12 cellular contexts compared by ENCODE assay signal in genomic region chr4:110164251-110164650, GRCh38. TPM values are rescaled to one million over a fixed set of nuclear protein-coding genes. Genes with fewer than 3 reads are reported as not detected.
DNase-seq lines count a peak whose midpoint lies in the region; ATAC-seq, FAIRE-seq and TF ChIP-seq lines count a peak whose summit lies in the region.
"Had no signal": no experiment of that assay in that cellular context is flagged by ENCODE, and none has a peak within 500 bp of the region (broad histone marks: within the 10 kb centered on the region; RNA-seq: fewer than 3 reads in every experiment).

No MANE protein-coding gene starts in this region.

- H3K27ac ChIP-seq in HepG2 (ENCODE audit: extremely low read length, insufficient read depth, low read length): no peak overlapping the region
- H3K27ac ChIP-seq: lower lobe of right lung, right atrium auricular region had no signal

- POLR2A ChIA-PET in WTC11 (lab: Charles Lee): no interaction called here
- POLR2A ChIA-PET in Caco-2 (lab: Charles Lee): no interaction called here
- POLR2A ChIA-PET in HepG2 (lab: Yijun Ruan, JAX): no interaction called here

- TF ChIP-seq EP300 in HepG2 (IDR thresholded peaks at IDR 0.05; ENCODE audit: low read depth in 2 of 2, low read length in 2 of 2): no peak
- TF ChIP-seq EP300 in HepG2 (CRISPR knock-in tag; IDR thresholded peaks at IDR 0.05; ENCODE audit: borderline replicate concordance): no peak

- H3K4me1 ChIP-seq in adipocyte (ENCODE audit: control insufficient read depth, insufficient read depth, low read length) (peaks cover 46% of the 10 kb centered on the region), Caco-2 (peaks cover 29% of the 10 kb centered on the region), HepG2 (ENCODE audit: insufficient read depth, low read length) (no peaks in the 10 kb centered on the region)
- H3K4me1 ChIP-seq: lower lobe of right lung, right atrium auricular region had no signal

- TF ChIP-seq CTCF in AG09309 (IDR thresholded peaks at IDR 0.05; ENCODE audit: control insufficient read depth, insufficient read depth, low read depth, low read length, missing control alignments): no peak
- no peak for TF ChIP-seq CTCF in WTC11 (IDR thresholded peaks at IDR 0.05)
- no peak for TF ChIP-seq CTCF in Caco-2 (IDR thresholded peaks at IDR 0.05; ENCODE audit: insufficient read depth in 1 of 2, low read depth in 1 of 2, low read length in 1 of 2, severe bottlenecking in 1 of 2, unreplicated experiment in 1 of 2)
- no peak for TF ChIP-seq CTCF in HepG2 (CRISPR knock-in tag; IDR thresholded peaks at IDR 0.05)

- 93% methylated on average over 5 of the region's 5 CpGs for WGBS in HepG2 (ENCODE audit: low lambda C conversion rate)

- ATAC-seq in WTC11: no peak
- ATAC-seq in HepG2: no peak
- ATAC-seq: lower lobe of right lung had no signal

- H3K36me3 ChIP-seq in adipocyte (ENCODE audit: control insufficient read depth, insufficient read depth, low read length, severe bottlenecking) (peaks cover 26% of the 10 kb centered on the region), Caco-2 (ENCODE audit: control insufficient read depth, insufficient read depth, low read length) (no peaks in the 10 kb centered on the region; the same call in 1 of the 2 replicates), HepG2 (replicated peaks in 1 of 2; ENCODE audit: control insufficient read depth in 1 of 2, insufficient read depth in 2 of 2, low read length in 2 of 2) (peaks cover 0 to 7% of the 10 kb centered on the region in 2 experiments; a peak in 2 of 5 replicates)
- H3K36me3 ChIP-seq: lower lobe of right lung, right atrium auricular region had no signal

- DNase-seq in AG09309 (ENCODE audit: low read depth) (peak; percentile 17), HCEC 1CT (peak; percentile 55), adipocyte (ENCODE audit: low read depth) (peak; percentile 45), iris pigment epithelial cell (ENCODE audit: low read depth) (peak; percentile 57), WTC11 (ENCODE audit: low spot score) (no peak), Caco-2 (no peak), DMS153 (lab: John Stamatoyannopoulos, UW) (no peak), HepG2 (ENCODE audit: low spot score) (no peak)
- DNase-seq: DMS79, lower lobe of right lung, NCI-H1105 had no signal

- no peak overlapping the region for H2AFZ ChIP-seq in HepG2 (ENCODE audit: low read length)

- BruUV-seq in Caco-2 (replicated peaks; lab: Mats Ljungman, UMichigan): no TSS peak
- no TSS peak for BruUV-seq in HepG2 (replicated peaks; lab: Mats Ljungman, UMichigan)

- H3K9me3 ChIP-seq in adipocyte (ENCODE audit: control insufficient read depth, low read length) (no peaks in the 10 kb centered on the region), Caco-2 (no peaks in the 10 kb centered on the region), HepG2 (ENCODE audit: low read length) (no peaks in the 10 kb centered on the region)
- H3K9me3 ChIP-seq: lower lobe of right lung, right atrium auricular region had no signal

- CTCF ChIA-PET in WTC11 (lab: Charles Lee) (interaction anchor here (1.1 kb wide), 1 partner anchor 114 kb away, joined by 3 read pairs; no protein-coding TSS in a partner anchor), Caco-2 (lab: Charles Lee) (no interaction called here), HepG2 (lab: Yijun Ruan, JAX; ENCODE audit: low intra/inter-chr PET ratio, low total read pairs) (no interaction called here)

- H3K27me3 ChIP-seq in adipocyte (replicated peaks; ENCODE audit: control insufficient read depth, insufficient read depth, low read length) (no peaks in the 10 kb centered on the region), Caco-2 (replicated peaks; ENCODE audit: control insufficient read depth, insufficient read depth, low read length) (no peaks in the 10 kb centered on the region), HepG2 (ENCODE audit: control insufficient read depth in 1 of 2, insufficient read depth in 2 of 2, low read length in 2 of 2) (no peaks in the 10 kb centered on the region)
- H3K27me3 ChIP-seq: right atrium auricular region had no signal

- TF ChIP-seq RAD21 in HepG2 (CRISPR knock-in tag; IDR thresholded peaks at IDR 0.05): no peak

- H3K4me2 ChIP-seq in HepG2 (ENCODE audit: low read depth, low read length): no peak overlapping the region

- H3K4me1 Mint-ChIP-seq in WTC11 (peaks cover 17% of the 10 kb centered on the region), Caco-2 (ENCODE audit: low read depth, unreplicated experiment) (peaks cover 17% of the 10 kb centered on the region)

- FAIRE-seq in HepG2 (lab: Jason Lieb, UNC): no peak

- no peak overlapping the region for H3K27ac Mint-ChIP-seq in WTC11
- H3K27ac Mint-ChIP-seq in Caco-2 (ENCODE audit: unreplicated experiment): no peak overlapping the region

- H3K9ac ChIP-seq in adipocyte (ENCODE audit: low read length) (peak overlapping the region; percentile 35), HepG2 (ENCODE audit: insufficient read depth, low read depth, low read length) (no peak overlapping the region)

- H3K79me2 ChIP-seq in HepG2 (ENCODE audit: insufficient read depth, low read length): no peaks in the 10 kb centered on the region

- H3K27me3 Mint-ChIP-seq in WTC11 (ENCODE audit: low read depth): no peaks in the 10 kb centered on the region
- no peaks in the 10 kb centered on the region for H3K27me3 Mint-ChIP-seq in Caco-2 (ENCODE audit: insufficient read depth, unreplicated experiment)

- H3K9me3 Mint-ChIP-seq in WTC11: no peaks in the 10 kb centered on the region
- no peaks in the 10 kb centered on the region for H3K9me3 Mint-ChIP-seq in Caco-2 (ENCODE audit: unreplicated experiment)

- H4K20me1 ChIP-seq in HepG2 (ENCODE audit: insufficient read depth, low read length): no peaks in the 10 kb centered on the region

- in situ Hi-C loops in HepG2 (cut with HindIII; ENCODE audit: extremely low pct_ligation_motif_present, low pct_unique_long_range_greater_than_20kb): no loop called here

- H3K36me3 Mint-ChIP-seq in WTC11 (peaks cover 11% of the 10 kb centered on the region; the same call in 1 of the 2 replicates), Caco-2 (ENCODE audit: insufficient read depth, unreplicated experiment) (no peaks in the 10 kb centered on the region)

- intact Hi-C loops in Caco-2 (cut with micrococcal nuclease; ENCODE audit: unreplicated experiment): no loop called here
- intact Hi-C loops in HepG2 (cut with micrococcal nuclease; ENCODE audit: unreplicated experiment): no loop called here

- H3K4me3 Mint-ChIP-seq in WTC11 (no peak overlapping the region), Caco-2 (ENCODE audit: unreplicated experiment) (no peak overlapping the region)

- no peak overlapping the region for H3K4me3 ChIP-seq in AG09309 (ENCODE audit: control insufficient read depth, low read depth, low read length)
- peak overlapping the region; percentile 43 for H3K4me3 ChIP-seq in adipocyte (ENCODE audit: low read length)
- H3K4me3 ChIP-seq in Caco-2 (ENCODE audit: low read depth, low read length): no peak overlapping the region
- no peak overlapping the region for H3K4me3 ChIP-seq in HepG2 (replicated peaks in 1 of 3; ENCODE audit: insufficient read depth in 1 of 3, low read depth in 2 of 3, low read length in 3 of 3)
- H3K4me3 ChIP-seq: lower lobe of right lung, right atrium auricular region had no signal

- TF ChIP-seq POLR2A in HepG2 (IDR thresholded peaks at IDR 0.05; ENCODE audit: insufficient read depth in 1 of 2, low read depth in 2 of 2, low read length in 2 of 2): no peak

TF ChIP-seq in WTC11, 78 proteins besides CTCF, POLR2A, EP300 and RAD21 (continues in another document):
- TF ChIP-seq NFE2L1 (CRISPR knock-in tag; IDR thresholded peaks at IDR 0.05): no peak
- no peak for TF ChIP-seq RORB (CRISPR knock-in tag; IDR thresholded peaks at IDR 0.05)

TF ChIP-seq in HepG2, 621 proteins besides CTCF, POLR2A, EP300 and RAD21 (continues in another document):
- TF ChIP-seq ZNF331 (CRISPR knock-in tag; IDR thresholded peaks at IDR 0.05): no peak
- TF ChIP-seq ZNF468 (CRISPR knock-in tag; IDR thresholded peaks at IDR 0.05): no peak
- no peak for TF ChIP-seq SRY (CRISPR knock-in tag; IDR thresholded peaks at IDR 0.05)
- no peak for TF ChIP-seq ZNF44 (CRISPR knock-in tag; IDR thresholded peaks at IDR 0.05)
- no peak for TF ChIP-seq ZNF224 (CRISPR knock-in tag; IDR thresholded peaks at IDR 0.05)
- no peak for TF ChIP-seq ZNF382 (CRISPR knock-in tag; IDR thresholded peaks at IDR 0.05; ENCODE audit: borderline replicate concordance)
- TF ChIP-seq IRX3 (CRISPR knock-in tag; IDR thresholded peaks at IDR 0.05; ENCODE audit: borderline replicate concordance, low read depth): no peak
- no peak for TF ChIP-seq ZSCAN20 (CRISPR knock-in tag; IDR thresholded peaks at IDR 0.05; ENCODE audit: borderline replicate concordance)

RNA-seq across cellular contexts. Expression of gene ELOVL6, which starts 34.2 kb away (rescaled TPM):
- total RNA-seq in WTC11 (2021): 83.8 to 87.4 TPM (median 84.2 TPM) in 3 replicates
- total RNA-seq in Caco-2 (2022): 9.3 and 9.5 TPM in 2 replicates
- total RNA-seq in HepG2 (2016; rRNA removed; fragmentation: Illumina TruSeq; extraction: Trizol): 14.1 and 19.6 TPM in 2 replicates
- 0.71 and 3.1 TPM in 2 replicates for total RNA-seq in HepG2 (2016; cell fraction: cytosol; rRNA removed; fragmentation: Illumina TruSeq; extraction: Trizol; ENCODE audit: low read depth)
- total RNA-seq in HepG2 (2016; cell fraction: insoluble cytoplasmic fraction; rRNA removed; fragmentation: Illumina TruSeq; extraction: Trizol): 15.5 and 16.4 TPM in 2 replicates
- total RNA-seq in HepG2 (2016; cell fraction: membrane; rRNA removed; fragmentation: Illumina TruSeq; extraction: Trizol): 8.2 and 9.0 TPM in 2 replicates
- total RNA-seq in HepG2 (2016; cell fraction: nucleus; rRNA removed; fragmentation: Illumina TruSeq; extraction: Trizol): 18.1 and 18.9 TPM in 2 replicates
- 23.2 and 35.7 TPM in 2 replicates for polyA plus RNA-seq in HepG2 (2011; rRNA removed)
- 10.7 and 22.7 TPM in 2 replicates for polyA plus RNA-seq in HepG2 (2011; cell fraction: cytosol; rRNA removed)
- polyA plus RNA-seq in HepG2 (2011; cell fraction: nucleus; rRNA removed): 10.2 and 14.1 TPM in 2 replicates
- 39.6 and 48.4 TPM in 2 replicates for polyA plus RNA-seq in HepG2 (2012)
- 3.2 and 4.5 TPM in 2 replicates for polyA plus RNA-seq in HepG2 (2016; cell fraction: cytosol; fragmentation: Illumina TruSeq; extraction: Trizol; ENCODE audit: low read depth)
- polyA plus RNA-seq in HepG2 (2016; cell fraction: insoluble cytoplasmic fraction; fragmentation: Illumina TruSeq; extraction: Trizol; ENCODE audit: low read depth): 21.8 and 24.4 TPM in 2 replicates
- polyA plus RNA-seq in HepG2 (2016; cell fraction: membrane; fragmentation: Illumina TruSeq; extraction: Trizol; ENCODE audit: low read depth): 7.5 and 9.5 TPM in 2 replicates
- polyA plus RNA-seq in HepG2 (2016; cell fraction: nucleus; fragmentation: Illumina TruSeq; extraction: Trizol; ENCODE audit: insufficient read depth, low read depth): 32.3 and 35.2 TPM in 2 replicates
- 11.9 and 32.9 TPM in 2 replicates for polyA minus RNA-seq in HepG2 (2011; rRNA and poly(A)+ RNA removed; ENCODE audit: low replicate concordance)
- 13.3 and 29.7 TPM in 2 replicates for polyA minus RNA-seq in HepG2 (2011; cell fraction: cytosol; rRNA and poly(A)+ RNA removed)
- polyA minus RNA-seq in HepG2 (2011; cell fraction: nucleus; rRNA and poly(A)+ RNA removed): 21.6 and 31.1 TPM in 2 replicates

Comparison
In these comparisons a context has a peak if more than half of its experiments do, and no peak if none do; other contexts are left out.
1. DNase-seq: peak in AG09309 (single experiment), HCEC 1CT (single experiment), adipocyte (single experiment) and iris pigment epithelial cell (single experiment); none in WTC11 (single experiment), Caco-2 (0 of 2), DMS153 (single experiment) and HepG2 (single experiment).